In genomic region chr11:57711414-57712255, GRCh38 we compare ENCODE assay signal across 8 cellular contexts. TPM values are rescaled to one million over a fixed set of nuclear protein-coding genes. Genes with fewer than 3 reads are reported as not detected.
A peak's percentile ranks its signal among the peaks of the same experiment; 100 is the strongest.
DNase-seq lines count a peak whose midpoint lies in the region; ATAC-seq, FAIRE-seq and TF ChIP-seq lines count a peak whose summit lies in the region.

MED19 (minus strand) TSS chr11:57712215; CDS start chr11:57712179, 36 bp downstream.

- H3K27me3 ChIP-seq in SU-DHL-6 (ENCODE audit: low read length) (no peaks in the 10 kb centered on the region), heart right ventricle (no peaks in the 10 kb centered on the region), prostate gland (replicated peaks; ENCODE audit: insufficient read depth) (no peaks in the 10 kb centered on the region)

- H3K4me1 ChIP-seq in heart right ventricle (peaks cover 7 to 56% (median 38%) of the 10 kb centered on the region in 9 donors), prostate gland (replicated peaks) (peaks cover 2% of the 10 kb centered on the region)

- peaks cover 53% of the 10 kb centered on the region for H3K79me2 ChIP-seq in SU-DHL-6 (ENCODE audit: insufficient read depth, low read length)

- no peaks in the 10 kb centered on the region for H3K9me3 Mint-ChIP-seq in activated naive CD8-positive, alpha-beta T cell treated with anti-CD3 and anti-CD28 coated beads, Interleukin-2, amount 50 U/mL, for 24 hours

- no peak for FAIRE-seq in urothelium cell line (lab: Jason Lieb, UNC)

- H3K9me3 ChIP-seq in SU-DHL-6 (ENCODE audit: insufficient read depth, low read length) (no peaks in the 10 kb centered on the region), heart right ventricle (no peaks in the 10 kb centered on the region), prostate gland (no peaks in the 10 kb centered on the region)

- no peaks in the 10 kb centered on the region; the same call in 1 of the 2 replicates for H3F3A ChIP-seq in SU-DHL-6 (ENCODE audit: insufficient read depth)

- H3K9ac ChIP-seq in SU-DHL-6 (ENCODE audit: low read length), result peak within 1 kb of the TSS; percentile 90

- no peaks in the 10 kb centered on the region for H4K20me1 ChIP-seq in SU-DHL-6 (ENCODE audit: low read depth, low read length)

- ATAC-seq in HG02610 (IDR thresholded peaks at IDR 0.05; ENCODE audit: unreplicated experiment) (peak; percentile 43), heart right ventricle (peak in 7 of 8 donors; percentile 25 to 61 (median 52))
- peak; percentile 51 for ATAC-seq in activated naive CD8-positive, alpha-beta T cell treated with anti-CD3 and anti-CD28 coated beads, Interleukin-2, amount 50 U/mL, for 24 hours

- peaks cover 45% of the 10 kb centered on the region for H3K4me1 Mint-ChIP-seq in activated naive CD8-positive, alpha-beta T cell treated with anti-CD3 and anti-CD28 coated beads, Interleukin-2, amount 50 U/mL, for 24 hours

- peaks cover 11% of the 10 kb centered on the region for H3K36me3 Mint-ChIP-seq in activated naive CD8-positive, alpha-beta T cell treated with anti-CD3 and anti-CD28 coated beads, Interleukin-2, amount 50 U/mL, for 24 hours (ENCODE audit: low read depth)

- DNase-seq in NCI-H1092 (lab: John Stamatoyannopoulos, UW), result peak; percentile 86
- peak; percentile 73 for DNase-seq in activated naive CD8-positive, alpha-beta T cell treated with anti-CD3 and anti-CD28 coated beads, Interleukin-2, amount 50 U/mL, for 24 hours
- DNase-seq in heart right ventricle, result peak; percentile 54 to 73
- peak; percentile 89 for DNase-seq in prostate gland (ENCODE audit: low spot score)
- peak; percentile 86 for DNase-seq in urothelium cell line (ENCODE audit: low spot score)

- H3K9me2 ChIP-seq in SU-DHL-6 (replicated peaks; ENCODE audit: insufficient read depth, low read length), result no peaks in the 10 kb centered on the region

- no peaks in the 10 kb centered on the region for H3K27me3 Mint-ChIP-seq in activated naive CD8-positive, alpha-beta T cell treated with anti-CD3 and anti-CD28 coated beads, Interleukin-2, amount 50 U/mL, for 24 hours

- H3K27ac Mint-ChIP-seq in activated naive CD8-positive, alpha-beta T cell treated with anti-CD3 and anti-CD28 coated beads, Interleukin-2, amount 50 U/mL, for 24 hours, result peak within 1 kb of the TSS; percentile 96

- H3K36me3 ChIP-seq in SU-DHL-6 (ENCODE audit: low read length), result no peaks in the 10 kb centered on the region
- peaks cover 0 to 26% (median 0%) of the 10 kb centered on the region in 9 donors for H3K36me3 ChIP-seq in heart right ventricle
- no peaks in the 10 kb centered on the region for H3K36me3 ChIP-seq in prostate gland

- WGBS in heart right ventricle, 2 donors, result 5 to 9% methylated on average over 51 of the region's 51 CpGs
- 4% methylated on average over 50 of the region's 51 CpGs for WGBS in prostate gland

- H3K27ac ChIP-seq in SU-DHL-6 (ENCODE audit: low read depth, low read length) (peak within 1 kb of the TSS; percentile 60), heart right ventricle (peak within 1 kb of the TSS; percentile 75 to 95 (median 90)), prostate gland (peak within 1 kb of the TSS; percentile 89 to 93)

- peak; percentile 46 for TF ChIP-seq POLR2A in prostate gland (IDR thresholded peaks at IDR 0.05)

- H3K4me3 Mint-ChIP-seq in activated naive CD8-positive, alpha-beta T cell treated with anti-CD3 and anti-CD28 coated beads, Interleukin-2, amount 50 U/mL, for 24 hours, result peak within 1 kb of the TSS; percentile 99

- H3K4me2 ChIP-seq in SU-DHL-6 (ENCODE audit: low read depth, low read length, poor library complexity, severe bottlenecking), result peak within 1 kb of the TSS; percentile 87

- peak within 1 kb of the TSS; percentile 87 for H2AFZ ChIP-seq in SU-DHL-6 (ENCODE audit: low read depth, low read length, severe bottlenecking)

- peak within 1 kb of the TSS; percentile 94 for H3K4me3 ChIP-seq in GM08714 (ENCODE audit: low read length)
- H3K4me3 ChIP-seq in SU-DHL-6 (ENCODE audit: insufficient read depth, low read length, poor library complexity, severe bottlenecking), result peak within 1 kb of the TSS; percentile 97
- peak within 1 kb of the TSS; percentile 73 to 100 (median 90) for H3K4me3 ChIP-seq in heart right ventricle
- peak within 1 kb of the TSS; percentile 81 to 96 for H3K4me3 ChIP-seq in prostate gland

- intact Hi-C loops in heart right ventricle (cut with DNase I) (loop anchor here in 4 of 10 donors (1.0 to 5.0 kb wide), 4 partner anchors 29 to 89 kb away; partner anchors contain the start of gene ZDHHC5 (in 3 of the 4)), prostate gland (cut with DNase I) (loop anchor here (2.0 to 5.0 kb wide), 2 partner anchors 29 to 44 kb away; partner anchors contain the start of genes SELENOH and ZDHHC5)

- TF ChIP-seq CTCF in SU-DHL-6 (IDR thresholded peaks at IDR 0.05; ENCODE audit: insufficient read depth, low read length, poor library complexity, severe bottlenecking), result no peak
- TF ChIP-seq CTCF in heart right ventricle (IDR thresholded peaks at IDR 0.05), result peak in 3 of 9 donors; percentile 12 to 26 (median 19)
- peak in 2 of 4 experiments; percentile 15 to 24 for TF ChIP-seq CTCF in prostate gland (IDR thresholded peaks at IDR 0.05)

RNA-seq across cellular contexts. Expression of gene MED19, which starts in this region (rescaled TPM):
- total RNA-seq in heart right ventricle, result 1 to 10 TPM; 5.2 to 9.7 (median 8.4) TPM
- 10 to 100 TPM in 1 of 2 donors, 1 to 10 TPM in 1; 5.2 to 18.3 TPM for polyA plus RNA-seq in heart right ventricle
- total RNA-seq in prostate gland, result 10 to 100 TPM; 14.8 to 39.4 TPM

Comparison
In these comparisons a context has a peak if more than half of its experiments do, and no peak if none do; other contexts are left out.
1. Peak in every context shown above with its lines: DNase-seq, ATAC-seq, H3K4me3 ChIP-seq and H3K27ac ChIP-seq.